ENCODE assay signal across 22 cellular contexts in genomic region chr4:146107587-146107986, GRCh38.
DNase-seq lines count a peak whose midpoint lies in the region; FAIRE-seq and TF ChIP-seq lines count a peak whose summit lies in the region.
"Had no signal": no experiment of that assay in that cellular context is flagged by ENCODE, and none has a peak within 500 bp of the region (broad histone marks: within the 10 kb centered on the region; RNA-seq: fewer than 3 reads in every experiment).

No MANE protein-coding gene starts in this region.

- H2BK20ac ChIP-seq in H1 (ENCODE audit: low read length), result no peak overlapping the region

- H3K27me3 Mint-ChIP-seq in CD14-positive monocyte (ENCODE audit: low read depth in 3 of 3), result no peaks in the 10 kb centered on the region

- POLR2A ChIA-PET in H1 (lab: Charles Lee; ENCODE audit: partially characterized antibody), result no interaction called here

- no peak overlapping the region for H3K56ac ChIP-seq in H1 (replicated peaks; ENCODE audit: insufficient read length, low read depth, low read length)

- H3K9ac ChIP-seq in H1 (replicated peaks in 1 of 4; ENCODE audit: extremely low read depth in 1 of 4, low read depth in 3 of 4, low read length in 3 of 4), result no peak overlapping the region
- H3K9ac ChIP-seq: BLaER1 treated with 17β-estradiol and CSF1 and Interleukin-3, amounts not matched to agents 10 nM and 100 nM had no signal

- H4K5ac ChIP-seq in H1 (ENCODE audit: insufficient read length, low read depth, low read length), result no peak overlapping the region

- H3K9me3 Mint-ChIP-seq in CD14-positive monocyte, result no peaks in the 10 kb centered on the region
- H3K9me3 Mint-ChIP-seq: CD4-positive, alpha-beta memory T cell; H9 had no signal

- H3K79me1 ChIP-seq in H1 (ENCODE audit: low read depth, low read length), result no peaks in the 10 kb centered on the region

- H3K18ac ChIP-seq in H1 (ENCODE audit: extremely low read depth, low read length), result no peak overlapping the region

- H2BK12ac ChIP-seq in H1 (ENCODE audit: low read depth, low read length), result no peak overlapping the region

- H3K36me3 ChIP-seq in H1 (ENCODE audit: control insufficient read depth in 2 of 4, insufficient read depth in 4 of 4, low read length in 3 of 4), result no peaks in the 10 kb centered on the region
- H3K36me3 ChIP-seq in small intestine (ENCODE audit: control insufficient read depth in 2 of 2, insufficient read depth in 2 of 2, low read length in 2 of 2), result no peaks in the 10 kb centered on the region
- no peaks in the 10 kb centered on the region for H3K36me3 ChIP-seq in WERI-Rb-1
- H3K36me3 ChIP-seq in prostate gland, result no peaks in the 10 kb centered on the region
- H3K36me3 ChIP-seq: BE2C; BLaER1 treated with 17β-estradiol and CSF1 and Interleukin-3, amounts not matched to agents 10 nM and 100 nM had no signal

- H2BK15ac ChIP-seq in H1 (ENCODE audit: low read length), result no peak overlapping the region

- H4K20me1 ChIP-seq in H1 (replicated peaks in 1 of 2; ENCODE audit: control insufficient read depth in 1 of 2, insufficient read depth in 2 of 2, low read length in 2 of 2), result no peaks in the 10 kb centered on the region
- H4K20me1 ChIP-seq: BLaER1 treated with 17β-estradiol and CSF1 and Interleukin-3, amounts not matched to agents 10 nM and 100 nM had no signal

- TF ChIP-seq CTCF in CD14-positive monocyte (IDR thresholded peaks at IDR 0.05) (no peak), HL-60 (IDR thresholded peaks at IDR 0.05; ENCODE audit: insufficient read depth, low read length) (no peak), H1 (IDR thresholded peaks at IDR 0.05; ENCODE audit: control extremely low read depth in 1 of 3, insufficient read depth in 1 of 3, low read depth in 1 of 3, low read length in 3 of 3) (no peak), WERI-Rb-1 (IDR thresholded peaks at IDR 0.05; ENCODE audit: low read depth, low read length) (no peak), prostate gland (IDR thresholded peaks at IDR 0.05) (no peak)

- peaks cover 0 to 2% of the 10 kb centered on the region in 2 donors for H3K36me3 Mint-ChIP-seq in CD14-positive monocyte
- H3K36me3 Mint-ChIP-seq: CD4-positive, alpha-beta memory T cell had no signal

- no peak overlapping the region for H2AK5ac ChIP-seq in H1 (ENCODE audit: low read depth, low read length)

- peak overlapping the region; percentile 85 for H3K27ac ChIP-seq in HL-60 (replicated peaks)
- no peak overlapping the region for H3K27ac ChIP-seq in H1 (ENCODE audit: low read depth, low read length)
- H3K27ac ChIP-seq in small intestine (ENCODE audit: low read depth in 1 of 2, low read length in 1 of 2), result peak overlapping the region in 1 of 2 donors; percentile 68
- no peak overlapping the region for H3K27ac ChIP-seq in WERI-Rb-1
- H3K27ac ChIP-seq in prostate gland, result no peak overlapping the region
- H3K27ac ChIP-seq: A549; BLaER1 treated with 17β-estradiol and CSF1 and Interleukin-3, amounts not matched to agents 10 nM and 100 nM had no signal

- WGBS in H1 (ENCODE audit: extremely low coverage in 1 of 2, insufficient coverage in 1 of 2, insufficient read length in 1 of 2, insufficient replicate concordance in 2 of 2, low coverage in 1 of 2, low lambda C conversion rate in 2 of 2, missing lambda C conversion rate in 1 of 2), 2 experiments, result 100% methylated on average over 2 of the region's 2 CpGs; no CpG with 5 or more reads in 1 of the 2 experiments
- 34 to 72% (median 66%) methylated on average over 2 of the region's 2 CpGs for WGBS in small intestine, 3 donors
- WGBS in prostate gland, result 96% methylated on average over 2 of the region's 2 CpGs

- no peak overlapping the region for H2BK5ac ChIP-seq in H1 (ENCODE audit: low read depth, low read length)

- H3K4ac ChIP-seq in H1 (replicated peaks; ENCODE audit: insufficient read length, low read depth, low read length), result no peak overlapping the region

- H2BK120ac ChIP-seq in H1 (replicated peaks; ENCODE audit: low read depth, low read length), result no peak overlapping the region

- H3K4me3 ChIP-seq in HL-60 (replicated peaks; ENCODE audit: insufficient read depth, low read length) (no peak overlapping the region), H1 (ENCODE audit: extremely low read depth in 1 of 4, insufficient read depth in 2 of 4, low read depth in 3 of 4, low read length in 4 of 4) (no peak overlapping the region), small intestine (ENCODE audit: low read depth in 1 of 2, low read length in 2 of 2) (no peak overlapping the region), WERI-Rb-1 (ENCODE audit: low read depth, low read length) (no peak overlapping the region), prostate gland (no peak overlapping the region)
- H3K4me3 ChIP-seq: A549; BLaER1 treated with 17β-estradiol and CSF1 and Interleukin-3, amounts not matched to agents 10 nM and 100 nM had no signal

- H3K4me1 Mint-ChIP-seq in CD14-positive monocyte, result peaks cover 83% of the 10 kb centered on the region
- H3K4me1 Mint-ChIP-seq: CD4-positive, alpha-beta memory T cell had no signal

- CTCF ChIA-PET in H1 (lab: Charles Lee; ENCODE audit: partially characterized antibody), result interaction anchor here (1.7 to 9.1 kb wide), 2 partner anchors 13 to 16 kb away, joined by 7 to 68 read pairs; no protein-coding TSS in a partner anchor

- DNase-seq in CD14-positive monocyte (ENCODE audit: low spot score) (no peak), HL-60 (ENCODE audit: low read depth in 1 of 2, low spot score in 1 of 2) (no peak), H1 (ENCODE audit: low read depth in 1 of 2, low spot score in 2 of 2) (no peak), small intestine (peak; percentile 54), WERI-Rb-1 (no peak), prostate gland (ENCODE audit: low spot score) (no peak)
- DNase-seq in activated effector memory CD4-positive, alpha-beta T cell treated with Interleukin-2 at 50 U/mL for 16 hours, result no peak
- DNase-seq: 8988T; ACHN; AML-193; BE2C; Calu3; CD4-positive, alpha-beta memory T cell; COR-L47; DMS53; DMS79 treated with DMSO at 0.1 percent for 48 hours; GF-D8; H9 had no signal

- TF ChIP-seq EP300 in H1 (IDR thresholded peaks at IDR 0.05; ENCODE audit: borderline replicate concordance in 1 of 2, low read depth in 2 of 2, low read length in 2 of 2), result no peak

- no peak overlapping the region for H3K4me2 ChIP-seq in H1 (ENCODE audit: insufficient read depth in 1 of 2, low read depth in 2 of 2, low read length in 2 of 2)
- H3K4me2 ChIP-seq: A549; BLaER1 treated with 17β-estradiol and CSF1 and Interleukin-3, amounts not matched to agents 10 nM and 100 nM had no signal

- H3K27me3 ChIP-seq in HL-60 (ENCODE audit: insufficient read depth, poor library complexity, severe bottlenecking) (no peaks in the 10 kb centered on the region), H1 (replicated peaks in 1 of 4; ENCODE audit: control insufficient read depth in 3 of 4, extremely low read depth in 1 of 4, insufficient read depth in 3 of 4, low read length in 3 of 4) (no peaks in the 10 kb centered on the region), small intestine (ENCODE audit: control insufficient read depth in 2 of 2, insufficient read depth in 2 of 2, low read length in 2 of 2) (no peaks in the 10 kb centered on the region), WERI-Rb-1 (ENCODE audit: insufficient read depth, low read depth, severe bottlenecking) (no peaks in the 10 kb centered on the region), prostate gland (replicated peaks; ENCODE audit: insufficient read depth) (no peaks in the 10 kb centered on the region)
- H3K27me3 ChIP-seq: BLaER1 treated with 17β-estradiol and CSF1 and Interleukin-3, amounts not matched to agents 10 nM and 100 nM had no signal

- TF ChIP-seq POLR2A in H1 (IDR thresholded peaks at IDR 0.05; ENCODE audit: control extremely low read depth in 1 of 2, low read depth in 2 of 2, low read length in 2 of 2) (no peak), prostate gland (IDR thresholded peaks at IDR 0.05) (no peak)

- no peak overlapping the region for H4K8ac ChIP-seq in H1 (ENCODE audit: extremely low read depth, insufficient read depth, low read length)

- H3K9me3 ChIP-seq in H1 (ENCODE audit: insufficient read depth in 2 of 2, low read depth in 1 of 2, low read length in 1 of 2) (no peaks in the 10 kb centered on the region), small intestine (ENCODE audit: control insufficient read depth, low read depth) (no peaks in the 10 kb centered on the region), WERI-Rb-1 (ENCODE audit: severe bottlenecking) (no peaks in the 10 kb centered on the region), prostate gland (no peaks in the 10 kb centered on the region)
- H3K9me3 ChIP-seq: A549; BE2C; BLaER1 treated with 17β-estradiol and CSF1 and Interleukin-3, amounts not matched to agents 10 nM and 100 nM had no signal

- no peaks in the 10 kb centered on the region for H3K79me2 ChIP-seq in H1 (ENCODE audit: control insufficient read depth in 1 of 2, insufficient read depth in 2 of 2, low read length in 2 of 2)

- no peak overlapping the region for H3K23ac ChIP-seq in H1 (ENCODE audit: insufficient read length)

- no peak overlapping the region for H4K91ac ChIP-seq in H1 (replicated peaks; ENCODE audit: insufficient read length, low read length)

- H3K4me3 Mint-ChIP-seq in CD14-positive monocyte, result no peak overlapping the region
- H3K4me3 Mint-ChIP-seq: CD4-positive, alpha-beta memory T cell; H9 had no signal

- peak overlapping the region in 6 of 7 donors; percentile 35 to 97 (median 91) for H3K27ac Mint-ChIP-seq in CD14-positive monocyte
- H3K27ac Mint-ChIP-seq: CD4-positive, alpha-beta memory T cell; H9 had no signal

- peak overlapping the region; percentile 48; the same call in 1 of the 2 replicates for H2AFZ ChIP-seq in H1 (ENCODE audit: low read length)

- FAIRE-seq in H1 (lab: Jason Lieb, UNC) (no peak), small intestine (lab: Jason Lieb, UNC) (no peak)
- FAIRE-seq: A549, GM12891, GM18507 had no signal

- H3K4me1 ChIP-seq in H1 (replicated peaks in 1 of 4; ENCODE audit: control insufficient read depth in 3 of 4, insufficient read depth in 4 of 4, low read length in 3 of 4) (no peaks in the 10 kb centered on the region), small intestine (ENCODE audit: control insufficient read depth in 2 of 2, insufficient read depth in 1 of 2, low read depth in 1 of 2, low read length in 1 of 2) (no peaks in the 10 kb centered on the region), prostate gland (replicated peaks) (no peaks in the 10 kb centered on the region)
- H3K4me1 ChIP-seq: A549, BE2C had no signal

- no peaks in the 10 kb centered on the region for H3K23me2 ChIP-seq in H1 (ENCODE audit: low read depth, low read length)

- intact Hi-C loops in CD14-positive monocyte (cut with micrococcal nuclease), result loop anchor here in 1 of 2 donors (5.0 kb wide), 2 partner anchors 35 to 70 kb away; partner anchors contain the start of gene LSM6
- intact Hi-C loops in prostate gland (cut with DNase I), result no loop called here

- H3K14ac ChIP-seq in H1 (ENCODE audit: insufficient read length), result no peak overlapping the region

- no peak for TF ChIP-seq RAD21 in H1 (IDR thresholded peaks at IDR 0.05 in 1 of 2, conservative IDR thresholded peaks at IDR 0.05 in 1 of 2; ENCODE audit: low read depth in 2 of 2, low read length in 2 of 2)

TF ChIP-seq in H1, 55 proteins besides CTCF, POLR2A, EP300 and RAD21 (continues in another document):
- TF ChIP-seq JUN (IDR thresholded peaks at IDR 0.05; ENCODE audit: low read depth, low read length) (no peak), YY1 (IDR thresholded peaks at IDR 0.05; ENCODE audit: low read depth, low read length) (no peak), CBX5 (IDR thresholded peaks at IDR 0.05; ENCODE audit: low read depth, low read length) (no peak), POLR2AphosphoS5 (IDR thresholded peaks at IDR 0.05; ENCODE audit: low read depth, low read length) (no peak)
